11 cellular contexts compared by ENCODE assay signal in genomic region chr10:123149162-123149567, GRCh38. TPM values are rescaled to one million over a fixed set of nuclear protein-coding genes. Genes with fewer than 3 reads are reported as not detected.
A peak's percentile ranks its signal among the peaks of the same experiment; 100 is the strongest.
DNase-seq lines count a peak whose midpoint lies in the region; ATAC-seq and TF ChIP-seq lines count a peak whose summit lies in the region.
"Had no signal": no experiment of that assay in that cellular context is flagged by ENCODE, and none has a peak within 500 bp of the region (broad histone marks: within the 10 kb centered on the region; RNA-seq: fewer than 3 reads in every experiment).

No MANE protein-coding gene starts in this region.

- CTCF ChIA-PET in CD4-positive, alpha-beta memory T cell (lab: Charles Lee; ENCODE audit: partially characterized antibody), result interaction anchor here (1.3 to 3.7 kb wide), 2 partner anchors 9 to 16 kb away, joined by 3 to 16 read pairs; no protein-coding TSS in a partner anchor

- no peak for DNase-seq in CD4-positive, alpha-beta memory T cell
- no peak for DNase-seq in HAP-1 (ENCODE audit: low spot score in 2 of 2)
- DNase-seq in neural progenitor cell (ENCODE audit: low spot score), result no peak
- no peak for DNase-seq in G401 (ENCODE audit: low spot score)
- no peak for DNase-seq in tibial nerve (ENCODE audit: low spot score in 2 of 2)
- DNase-seq in NK-92 treated with Interleukin-12 subunit alpha and Interleukin-12 subunit beta, amount 100 ng/mL, for 24 hours (lab: John Stamatoyannopoulos, UW), result no peak
- no peak for DNase-seq in mucosa of descending colon
- DNase-seq: RPMI8226 had no signal

- no peak for TF ChIP-seq EP300 in tibial nerve (IDR thresholded peaks at IDR 0.05)

- intact Hi-C loops in CD4-positive, alpha-beta memory T cell (cut with micrococcal nuclease), result no loop called here
- intact Hi-C loops in mucosa of descending colon (cut with DNase I, micrococcal nuclease), result no loop called here

- peaks cover 35 to 74% (median 57%) of the 10 kb centered on the region in 4 donors for H3K4me1 Mint-ChIP-seq in CD4-positive, alpha-beta memory T cell
- H3K4me1 Mint-ChIP-seq in neural progenitor cell, result peaks cover 39% of the 10 kb centered on the region

- H3K9me3 Mint-ChIP-seq in CD4-positive, alpha-beta memory T cell, result no peaks in the 10 kb centered on the region
- peaks cover 2% of the 10 kb centered on the region for H3K9me3 Mint-ChIP-seq in neural progenitor cell

- peaks cover 54% of the 10 kb centered on the region for H3F3A ChIP-seq in neural progenitor cell (ENCODE audit: low read depth)

- peaks cover 53% of the 10 kb centered on the region for H3K27me3 ChIP-seq in CD4-positive, alpha-beta memory T cell (ENCODE audit: insufficient read depth, low read length)
- H3K27me3 ChIP-seq in HAP-1 (ENCODE audit: low read depth) (no peaks in the 10 kb centered on the region), duodenal mucosa (ENCODE audit: control insufficient read depth in 1 of 2, insufficient read depth in 2 of 2, low read length in 2 of 2) (peaks cover 85 to 94% of the 10 kb centered on the region in 2 donors), neural progenitor cell (peaks cover 96% of the 10 kb centered on the region), tibial nerve (peaks cover 0 to 94% of the 10 kb centered on the region in 2 donors)

- H2AFZ ChIP-seq in neural progenitor cell (replicated peaks), result peak overlapping the region; percentile 85

- peak overlapping the region in 1 of 2 donors; percentile 41 for H3K4me3 ChIP-seq in CD4-positive, alpha-beta memory T cell (ENCODE audit: low read length in 2 of 2)
- H3K4me3 ChIP-seq in HAP-1 (peak overlapping the region; percentile 46), duodenal mucosa (ENCODE audit: low read depth in 1 of 2, low read length in 2 of 2) (peak overlapping the region; percentile 47 to 68), neural progenitor cell (peak overlapping the region; percentile 37), tibial nerve (peak overlapping the region in 2 of 4 donors; percentile 10 to 44), mucosa of descending colon (no peak overlapping the region)

- peaks cover 40 to 48% of the 10 kb centered on the region in 2 donors for H3K27me3 Mint-ChIP-seq in CD4-positive, alpha-beta memory T cell
- H3K27me3 Mint-ChIP-seq in neural progenitor cell (ENCODE audit: insufficient read depth, low read depth), result peaks cover 71% of the 10 kb centered on the region

- in situ Hi-C loops in HAP-1 (cut with MboI; ENCODE audit: low sequenced_read_pairs) (no loop called here), G401 (cut with HindIII; ENCODE audit: low sequenced_read_pairs) (no loop called here)

- WGBS in tibial nerve, 2 donors, result 2 to 3% methylated on average over 10 to 12 of the region's 12 CpGs

- H3K79me2 ChIP-seq in neural progenitor cell (ENCODE audit: low read depth), result no peaks in the 10 kb centered on the region

- ATAC-seq in mucosa of descending colon, result no peak

- peaks cover 0 to 6% of the 10 kb centered on the region in 2 donors for H3K36me3 Mint-ChIP-seq in CD4-positive, alpha-beta memory T cell
- H3K36me3 Mint-ChIP-seq in neural progenitor cell, result no peaks in the 10 kb centered on the region

- no peaks in the 10 kb centered on the region for H3K9me3 ChIP-seq in CD4-positive, alpha-beta memory T cell (ENCODE audit: control insufficient read depth in 1 of 2, low read length in 2 of 2)
- H3K9me3 ChIP-seq in HAP-1, result no peaks in the 10 kb centered on the region
- H3K9me3 ChIP-seq in duodenal mucosa (ENCODE audit: control insufficient read depth in 1 of 2, low read length in 2 of 2), result no peaks in the 10 kb centered on the region
- no peaks in the 10 kb centered on the region for H3K9me3 ChIP-seq in neural progenitor cell (ENCODE audit: low read depth)
- no peaks in the 10 kb centered on the region for H3K9me3 ChIP-seq in tibial nerve
- H3K9me3 ChIP-seq in mucosa of descending colon, result no peaks in the 10 kb centered on the region

- H4K20me1 ChIP-seq in neural progenitor cell (ENCODE audit: low read depth), result peaks cover 70% of the 10 kb centered on the region

- TF ChIP-seq CTCF in neural progenitor cell (IDR thresholded peaks at IDR 0.05) (no peak), tibial nerve (IDR thresholded peaks at IDR 0.05) (no peak), mucosa of descending colon (IDR thresholded peaks at IDR 0.05) (no peak)

- no peak for TF ChIP-seq POLR2A in tibial nerve (IDR thresholded peaks at IDR 0.05)

- no peak overlapping the region for H3K27ac ChIP-seq in CD4-positive, alpha-beta memory T cell (ENCODE audit: low read depth, low read length)
- H3K27ac ChIP-seq in duodenal mucosa (ENCODE audit: low read depth, low read length) (no peak overlapping the region), neural progenitor cell (no peak overlapping the region), tibial nerve (no peak overlapping the region)

- peak overlapping the region; percentile 80 for H3K4me2 ChIP-seq in neural progenitor cell

- H3K4me1 ChIP-seq in CD4-positive, alpha-beta memory T cell (ENCODE audit: insufficient read depth, low read length), result peaks cover 78% of the 10 kb centered on the region
- H3K4me1 ChIP-seq in HAP-1 (peaks cover 32% of the 10 kb centered on the region), duodenal mucosa (ENCODE audit: control insufficient read depth in 1 of 2, insufficient read depth in 2 of 2, low read length in 2 of 2) (peaks cover 21 to 22% of the 10 kb centered on the region in 2 donors), neural progenitor cell (peaks cover 37% of the 10 kb centered on the region), tibial nerve (peaks cover 0 to 77% (median 36%) of the 10 kb centered on the region in 4 donors), mucosa of descending colon (ENCODE audit: low read depth) (peaks cover 35% of the 10 kb centered on the region)

- H3K4me3 Mint-ChIP-seq in CD4-positive, alpha-beta memory T cell, result peak overlapping the region; percentile 62 to 88 (median 78)
- peak overlapping the region; percentile 68 for H3K4me3 Mint-ChIP-seq in neural progenitor cell

- no peak overlapping the region for H3K9ac ChIP-seq in duodenal mucosa (ENCODE audit: low read depth in 1 of 2, low read length in 2 of 2)
- no peak overlapping the region for H3K9ac ChIP-seq in neural progenitor cell

- peak overlapping the region in 2 of 7 donors; percentile 3 to 5 for H3K27ac Mint-ChIP-seq in CD4-positive, alpha-beta memory T cell
- no peak overlapping the region for H3K27ac Mint-ChIP-seq in neural progenitor cell

- POLR2A ChIA-PET in CD4-positive, alpha-beta memory T cell (lab: Charles Lee; ENCODE audit: partially characterized antibody), result interaction anchor here (0.9 to 2.1 kb wide), 5 partner anchors 8 to 195 kb away, joined by 3 to 9 read pairs (median 4); partner anchors contain the start of gene C10orf88

- no peaks in the 10 kb centered on the region for H3K36me3 ChIP-seq in CD4-positive, alpha-beta memory T cell (ENCODE audit: insufficient read depth, low read length)
- peaks cover 12% of the 10 kb centered on the region for H3K36me3 ChIP-seq in HAP-1 (replicated peaks)
- no peaks in the 10 kb centered on the region for H3K36me3 ChIP-seq in duodenal mucosa (ENCODE audit: control insufficient read depth in 1 of 2, insufficient read depth in 2 of 2, low read length in 2 of 2)
- H3K36me3 ChIP-seq in neural progenitor cell, result no peaks in the 10 kb centered on the region
- H3K36me3 ChIP-seq in tibial nerve, result no peaks in the 10 kb centered on the region
- peaks cover 4% of the 10 kb centered on the region for H3K36me3 ChIP-seq in mucosa of descending colon (ENCODE audit: low read depth)

RNA-seq across cellular contexts. Expression of gene HMX2, which starts 1.2 kb away (rescaled TPM):
- not detected for total RNA-seq in CD4-positive, alpha-beta memory T cell
- not detected for polyA plus RNA-seq in CD4-positive, alpha-beta memory T cell
- total RNA-seq in neural progenitor cell (ENCODE audit: low replicate concordance) (0.15 and 0.21 TPM in 2 replicates), tibial nerve (not detected), mucosa of descending colon (under 1 TPM; 0.17 to 0.25 (median 0.24) TPM)
- not detected in 2 replicates for total RNA-seq in G401 (2014; rRNA removed; shearing (Covaris generic))
- total RNA-seq: dermis microvascular lymphatic vessel endothelial cell, kidney epithelial cell had no signal

RNA-seq across cellular contexts. Expression of gene BUB3, which starts 5.0 kb away (rescaled TPM):
- total RNA-seq in CD4-positive, alpha-beta memory T cell, result 100 to 1,000 TPM; 162 to 169 TPM
- 100 to 1,000 TPM; 226 to 371 TPM for polyA plus RNA-seq in CD4-positive, alpha-beta memory T cell
- total RNA-seq in neural progenitor cell (ENCODE audit: low replicate concordance) (245 and 249 TPM in 2 replicates), tibial nerve (100 to 1,000 TPM in 1 of 4 donors, 10 to 100 TPM in 3; 68.1 to 100 (median 73.4) TPM), mucosa of descending colon (10 to 100 TPM; 65.0 to 81.1 (median 68.4) TPM)
- 101 and 157 TPM in 2 replicates for total RNA-seq in G401 (2014; rRNA removed; shearing (Covaris generic))

RNA-seq across cellular contexts. Expression of gene HMX3, which starts 13.4 kb away (rescaled TPM):
- total RNA-seq in CD4-positive, alpha-beta memory T cell, result not detected
- polyA plus RNA-seq in CD4-positive, alpha-beta memory T cell, result not detected
- total RNA-seq in neural progenitor cell (ENCODE audit: low replicate concordance) (0.12 TPM in 1 of 2 replicates, not detected in the other), tibial nerve (not detected), mucosa of descending colon (1 to 10 TPM in 1 of 3 donors, under 1 TPM in 1, not detected in 1; 0.92 to 1.4 TPM)
- not detected in 2 replicates for total RNA-seq in G401 (2014; rRNA removed; shearing (Covaris generic))
- total RNA-seq: dermis microvascular lymphatic vessel endothelial cell had no signal
